14 cellular contexts compared by ENCODE assay signal in the genomic region with DNA sequence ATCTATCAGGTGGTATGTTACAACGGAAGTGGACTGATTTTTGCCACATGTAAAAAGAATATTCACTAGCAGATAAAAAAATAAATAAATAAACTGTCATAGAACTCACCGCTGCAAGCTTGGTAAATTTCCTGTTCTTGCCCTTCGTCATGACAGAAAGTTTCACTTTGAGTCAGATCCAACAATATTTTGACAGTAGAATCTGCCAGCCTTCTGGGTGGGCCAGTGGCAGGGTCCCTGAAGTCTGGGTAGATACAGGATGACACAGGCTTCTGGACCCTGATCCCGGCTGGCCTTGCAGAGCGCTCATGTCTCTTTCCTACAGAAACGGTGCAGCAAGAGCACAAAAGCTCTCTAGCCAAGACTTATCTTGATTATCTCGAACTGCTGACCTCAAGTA.
DNase-seq lines count a peak whose midpoint lies in the region; ATAC-seq and TF ChIP-seq lines count a peak whose summit lies in the region.
"Had no signal": no experiment of that assay in that cellular context is flagged by ENCODE, and none has a peak within 500 bp of the region (broad histone marks: within the 10 kb centered on the region; RNA-seq: fewer than 3 reads in every experiment).

No MANE protein-coding gene starts in this region.

- DNase-seq in GM12865 (ENCODE audit: low read depth): peak; percentile 60
- no peak for DNase-seq in esophagus muscularis mucosa (ENCODE audit: extremely low spot score)
- DNase-seq in medulla oblongata (ENCODE audit: extremely low spot score): no peak
- DNase-seq in NOMO-1 (lab: John Stamatoyannopoulos, UW; ENCODE audit: unreplicated experiment in 2 of 2): no peak
- DNase-seq: activated CD4-positive, alpha-beta T cell treated with anti-CD3 and anti-CD28 coated beads, Interleukin-2, amount 50 U/mL, for 48 hours; cerebellar nuclear complex; NCI-H226; Peyer's patch; stimulated activated naive CD4-positive, alpha-beta T cell treated with Interleukin-2 at 50 U/mL for 16 hours had no signal

- intact Hi-C loops in esophagus muscularis mucosa (cut with DNase I): no loop called here

- H3K27me3 ChIP-seq in esophagus muscularis mucosa: no peaks in the 10 kb centered on the region
- H3K27me3 ChIP-seq: Peyer's patch had no signal

- no peaks in the 10 kb centered on the region for H3K9me3 ChIP-seq in esophagus muscularis mucosa
- H3K9me3 ChIP-seq: Peyer's patch, prostate gland had no signal

- no peak overlapping the region for H3K4me3 ChIP-seq in GM12865 (ENCODE audit: low read depth, low read length)
- no peak overlapping the region for H3K4me3 ChIP-seq in esophagus muscularis mucosa
- H3K4me3 ChIP-seq: Peyer's patch, prostate gland had no signal

- H3K27ac ChIP-seq in esophagus muscularis mucosa (replicated peaks in 1 of 4): no peak overlapping the region
- H3K27ac ChIP-seq: Peyer's patch, prostate gland had no signal

- WGBS in esophagus muscularis mucosa: 59% methylated on average over 7 of the region's 7 CpGs

- TF ChIP-seq EP300 in esophagus muscularis mucosa (IDR thresholded peaks at IDR 0.05): no peak

- ATAC-seq in GM19043 (IDR thresholded peaks at IDR 0.05; ENCODE audit: low read depth, unreplicated experiment) (peak; percentile 63), HG02759 (IDR thresholded peaks at IDR 0.05; ENCODE audit: unreplicated experiment) (peak; percentile 69), HG03521 (IDR thresholded peaks at IDR 0.05; ENCODE audit: unreplicated experiment) (peak; percentile 56), HG02763 (IDR thresholded peaks at IDR 0.05; ENCODE audit: unreplicated experiment) (no peak)

- H3K4me1 ChIP-seq in esophagus muscularis mucosa: no peaks in the 10 kb centered on the region
- H3K4me1 ChIP-seq: Peyer's patch, prostate gland had no signal

- TF ChIP-seq CTCF in GM12865 (IDR thresholded peaks at IDR 0.05; ENCODE audit: insufficient read depth, low read depth, low read length, missing control alignments) (no peak), esophagus muscularis mucosa (IDR thresholded peaks at IDR 0.05) (no peak)

- H3K36me3 ChIP-seq in esophagus muscularis mucosa: no peaks in the 10 kb centered on the region
- H3K36me3 ChIP-seq: Peyer's patch, prostate gland had no signal

- no peak for TF ChIP-seq POLR2A in esophagus muscularis mucosa (IDR thresholded peaks at IDR 0.05; ENCODE audit: low read depth)
